Comparison of ENCODE assay signal across 16 cellular contexts in genomic region chr1:46315669-46316403, GRCh38. TPM values are rescaled to one million over a fixed set of nuclear protein-coding genes. Genes with fewer than 3 reads are reported as not detected.
A peak's percentile ranks its signal among the peaks of the same experiment; 100 is the strongest.
DNase-seq lines count a peak whose midpoint lies in the region; ATAC-seq and TF ChIP-seq lines count a peak whose summit lies in the region.
"Had no signal": no experiment of that assay in that cellular context is flagged by ENCODE, and none has a peak within 500 bp of the region (broad histone marks: within the 10 kb centered on the region; RNA-seq: fewer than 3 reads in every experiment).

No MANE protein-coding gene starts in this region.

- H3K4me1 Mint-ChIP-seq in HFFc6 (ENCODE audit: low read depth), result peaks cover 16% of the 10 kb centered on the region
- H3K4me1 Mint-ChIP-seq in activated CD4-positive, alpha-beta memory T cell treated with anti-CD3 and anti-CD28 coated beads, Interleukin-2, amount 10 ng/mL, durations not matched to agents 7 days and 5 days, result no peaks in the 10 kb centered on the region

- peak; percentile 29 for DNase-seq in Caki2 (ENCODE audit: low read depth)
- peak; percentile 47 for DNase-seq in HFFc6
- peak in 1 of 2 donors; percentile 2 for DNase-seq in ascending aorta (ENCODE audit: low spot score in 2 of 2)
- peak; percentile 76 for DNase-seq in hepatic stellate cell (ENCODE audit: low spot score)
- no peak for DNase-seq in upper lobe of right lung
- DNase-seq in activated CD4-positive, alpha-beta memory T cell treated with anti-CD3 and anti-CD28 coated beads, Interleukin-2, amount 10 ng/mL, durations not matched to agents 7 days and 5 days, result no peak
- no peak for DNase-seq in COR-L47 (lab: John Stamatoyannopoulos, UW)
- DNase-seq: CD4-positive, CD25-positive, alpha-beta regulatory T cell; colonic mucosa; GF-D8; NCI-H187; sigmoid colon; stimulated activated naive CD4-positive, alpha-beta T cell treated with Interleukin-2 at 50 U/mL for 16 hours had no signal

- H3K4me3 ChIP-seq in ascending aorta (no peak overlapping the region), upper lobe of right lung (no peak overlapping the region)
- H3K4me3 ChIP-seq: colonic mucosa, sigmoid colon, SJSA1 had no signal

- intact Hi-C loops in ascending aorta (cut with DNase I), result no loop called here
- intact Hi-C loops in upper lobe of right lung (cut with DNase I), result no loop called here

- H3K9me3 ChIP-seq in ascending aorta (no peaks in the 10 kb centered on the region), upper lobe of right lung (no peaks in the 10 kb centered on the region)
- H3K9me3 ChIP-seq: colonic mucosa, sigmoid colon, SJSA1 had no signal

- no peak for TF ChIP-seq CTCF in HFFc6 (IDR thresholded peaks at IDR 0.05)
- no peak for TF ChIP-seq CTCF in ascending aorta (IDR thresholded peaks at IDR 0.05)
- TF ChIP-seq CTCF in upper lobe of right lung (IDR thresholded peaks at IDR 0.05), result no peak

- CTCF ChIA-PET in activated CD4-positive, alpha-beta memory T cell treated with anti-CD3 and anti-CD28 coated beads, Interleukin-2, amount 10 ng/mL, durations not matched to agents 7 days and 5 days (lab: Charles Lee), result no interaction called here

- peaks cover 14% of the 10 kb centered on the region; the same call in 1 of the 2 replicates for H3K36me3 Mint-ChIP-seq in HFFc6 (ENCODE audit: low read depth)
- peaks cover 34% of the 10 kb centered on the region for H3K36me3 Mint-ChIP-seq in activated CD4-positive, alpha-beta memory T cell treated with anti-CD3 and anti-CD28 coated beads, Interleukin-2, amount 10 ng/mL, durations not matched to agents 7 days and 5 days (ENCODE audit: low read depth)

- ATAC-seq in upper lobe of right lung (no peak), GM18907 (IDR thresholded peaks at IDR 0.05; ENCODE audit: unreplicated experiment) (no peak)
- ATAC-seq: activated naive CD4-positive, alpha-beta T cell treated with anti-CD3 and anti-CD28 coated beads, Interleukin-2, amount 50 U/mL, for 72 hours had no signal

- H3K36me3 ChIP-seq in ascending aorta (peaks cover 33 to 57% of the 10 kb centered on the region in 2 donors), upper lobe of right lung (peaks cover 68% of the 10 kb centered on the region)

- peak overlapping the region; percentile 20; the same call in 1 of the 2 replicates for H3K27ac Mint-ChIP-seq in HFFc6
- no peak overlapping the region for H3K27ac Mint-ChIP-seq in activated CD4-positive, alpha-beta memory T cell treated with anti-CD3 and anti-CD28 coated beads, Interleukin-2, amount 10 ng/mL, durations not matched to agents 7 days and 5 days
- H3K27ac Mint-ChIP-seq: activated naive CD4-positive, alpha-beta T cell treated with anti-CD3 and anti-CD28 coated beads, Interleukin-2, amount 50 U/mL, for 72 hours; CD4-positive, CD25-positive, alpha-beta regulatory T cell had no signal

- POLR2A ChIA-PET in activated CD4-positive, alpha-beta memory T cell treated with anti-CD3 and anti-CD28 coated beads, Interleukin-2, amount 10 ng/mL, durations not matched to agents 7 days and 5 days (lab: Charles Lee), result interaction anchor here (1.3 kb wide), 1 partner anchor 13 kb away, joined by 3 read pairs; the partner anchor contains the start of genes LRRC41 and UQCRH

- H3K4me3 Mint-ChIP-seq in HFFc6, result no peak overlapping the region
- no peak overlapping the region for H3K4me3 Mint-ChIP-seq in activated CD4-positive, alpha-beta memory T cell treated with anti-CD3 and anti-CD28 coated beads, Interleukin-2, amount 10 ng/mL, durations not matched to agents 7 days and 5 days
- H3K4me3 Mint-ChIP-seq: CD4-positive, CD25-positive, alpha-beta regulatory T cell had no signal

- H3K27ac ChIP-seq in ascending aorta, result peak overlapping the region; percentile 62 to 72
- no peak overlapping the region for H3K27ac ChIP-seq in upper lobe of right lung
- H3K27ac ChIP-seq: colonic mucosa, sigmoid colon, SJSA1 had no signal

- in situ Hi-C loops in Caki2 (cut with HindIII; ENCODE audit: low pct_unique_long_range_greater_than_20kb, low sequenced_read_pairs), result no loop called here

- no peaks in the 10 kb centered on the region for H3K4me1 ChIP-seq in ascending aorta
- no peaks in the 10 kb centered on the region for H3K4me1 ChIP-seq in upper lobe of right lung
- H3K4me1 ChIP-seq: colonic mucosa, sigmoid colon, SJSA1 had no signal

- H3K27me3 Mint-ChIP-seq in HFFc6 (ENCODE audit: insufficient read depth), result no peaks in the 10 kb centered on the region; the same call in 1 of the 2 replicates
- H3K27me3 Mint-ChIP-seq in activated CD4-positive, alpha-beta memory T cell treated with anti-CD3 and anti-CD28 coated beads, Interleukin-2, amount 10 ng/mL, durations not matched to agents 7 days and 5 days, result no peaks in the 10 kb centered on the region
- H3K27me3 Mint-ChIP-seq: CD4-positive, CD25-positive, alpha-beta regulatory T cell had no signal

- no peaks in the 10 kb centered on the region for H3K9me3 Mint-ChIP-seq in HFFc6
- H3K9me3 Mint-ChIP-seq in activated CD4-positive, alpha-beta memory T cell treated with anti-CD3 and anti-CD28 coated beads, Interleukin-2, amount 10 ng/mL, durations not matched to agents 7 days and 5 days, result no peaks in the 10 kb centered on the region
- H3K9me3 Mint-ChIP-seq: activated naive CD4-positive, alpha-beta T cell treated with anti-CD3 and anti-CD28 coated beads, Interleukin-2, amount 50 U/mL, for 72 hours; CD4-positive, CD25-positive, alpha-beta regulatory T cell had no signal

- H3K27me3 ChIP-seq in ascending aorta (no peaks in the 10 kb centered on the region), upper lobe of right lung (no peaks in the 10 kb centered on the region)
- H3K27me3 ChIP-seq: colonic mucosa, sigmoid colon, SJSA1 had no signal

RNA-seq across cellular contexts. Expression of gene UQCRH, which starts 12.3 kb away (rescaled TPM):
- 458 and 554 TPM in 2 replicates for total RNA-seq in Caki2 (2014; rRNA removed; shearing (Covaris generic); ENCODE audit: low replicate concordance)
- total RNA-seq in HFFc6 (2021; fragmentation: NEBNext Ultra II Directional; extraction: Animal tissue kit (Norgen Biotek cat#: 25700)), result 100 to 1,000 TPM; 211 to 274 (median 260) TPM
- total RNA-seq in ascending aorta (120 TPM), upper lobe of right lung (145 TPM)
- 100 to 1,000 TPM; 266 to 274 TPM for total RNA-seq in activated CD4-positive, alpha-beta memory T cell treated with anti-CD3 and anti-CD28 coated beads, Interleukin-2, amount 10 ng/mL, durations not matched to agents 7 days and 5 days

RNA-seq across cellular contexts. Expression of gene LRRC41, which starts 12.4 kb away (rescaled TPM):
- 81.7 and 88.1 TPM in 2 replicates for total RNA-seq in Caki2 (2014; rRNA removed; shearing (Covaris generic); ENCODE audit: low replicate concordance)
- 100 to 1,000 TPM in 4 of 6 experiments, 10 to 100 TPM in 2; 93.9 to 118 (median 104) TPM for total RNA-seq in HFFc6 (2021; fragmentation: NEBNext Ultra II Directional; extraction: Animal tissue kit (Norgen Biotek cat#: 25700))
- total RNA-seq in ascending aorta, result 102 TPM
- 53.6 TPM for total RNA-seq in upper lobe of right lung
- total RNA-seq in activated CD4-positive, alpha-beta memory T cell treated with anti-CD3 and anti-CD28 coated beads, Interleukin-2, amount 10 ng/mL, durations not matched to agents 7 days and 5 days, result 10 to 100 TPM; 40.3 to 41.7 TPM

RNA-seq across cellular contexts. Expression of gene NSUN4, which starts 24.8 kb away (rescaled TPM):
- 19.4 and 31.3 TPM in 2 replicates for total RNA-seq in Caki2 (2014; rRNA removed; shearing (Covaris generic); ENCODE audit: low replicate concordance)
- 10 to 100 TPM; 14.8 to 17.2 (median 16.7) TPM for total RNA-seq in HFFc6 (2021; fragmentation: NEBNext Ultra II Directional; extraction: Animal tissue kit (Norgen Biotek cat#: 25700))
- 6.1 TPM for total RNA-seq in ascending aorta
- 27.7 TPM for total RNA-seq in upper lobe of right lung
- 10 to 100 TPM; 21.0 to 21.4 TPM for total RNA-seq in activated CD4-positive, alpha-beta memory T cell treated with anti-CD3 and anti-CD28 coated beads, Interleukin-2, amount 10 ng/mL, durations not matched to agents 7 days and 5 days

Comparison
In these comparisons a context has a peak if more than half of its experiments do, and no peak if none do; other contexts are left out.
1. DNase-seq: peak in Caki2 (single experiment), HFFc6 (single experiment) and hepatic stellate cell (single experiment); none in upper lobe of right lung (single experiment), activated CD4-positive, alpha-beta memory T cell treated with anti-CD3 and anti-CD28 coated beads, Interleukin-2, amount 10 ng/mL, durations not matched to agents 7 days and 5 days (single experiment) and COR-L47 (single experiment).